Comparison of ENCODE assay signal across 18 cellular contexts in the genomic region with DNA sequence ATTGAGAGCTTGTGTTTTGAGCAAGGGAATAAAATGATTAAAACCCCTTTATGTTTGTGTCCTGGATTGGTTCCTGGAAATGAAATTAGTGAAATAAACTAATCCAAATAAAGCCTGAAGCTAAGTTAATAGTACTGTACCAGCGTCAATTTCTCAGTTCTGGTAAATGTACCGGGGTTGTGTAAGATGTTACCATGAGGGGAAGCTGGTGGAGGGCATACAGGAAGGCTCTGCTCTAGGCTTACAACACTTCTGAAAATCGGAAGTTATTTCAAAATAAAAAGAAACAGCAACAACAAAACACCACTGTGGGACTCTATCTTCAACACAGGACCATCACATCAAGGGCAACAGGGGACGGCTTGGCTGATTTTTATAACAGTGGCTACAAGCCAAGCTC.
DNase-seq lines count a peak whose midpoint lies in the region; ATAC-seq, FAIRE-seq and TF ChIP-seq lines count a peak whose summit lies in the region.
"Had no signal": no experiment of that assay in that cellular context is flagged by ENCODE, and none has a peak within 500 bp of the region (broad histone marks: within the 10 kb centered on the region; RNA-seq: fewer than 3 reads in every experiment).

No MANE protein-coding gene starts in this region.

- intact Hi-C loops in right lobe of liver (cut with DNase I): no loop called here
- intact Hi-C loops in HepG2 (cut with micrococcal nuclease; ENCODE audit: unreplicated experiment): no loop called here
- intact Hi-C loops in mucosa of descending colon (cut with DNase I, micrococcal nuclease): no loop called here

- no peaks in the 10 kb centered on the region for H3K4me1 ChIP-seq in right lobe of liver
- H3K4me1 ChIP-seq in HepG2 (ENCODE audit: insufficient read depth, low read length): no peaks in the 10 kb centered on the region; the same call in 1 of the 2 replicates
- H3K4me1 ChIP-seq in mucosa of descending colon (ENCODE audit: low read depth): no peaks in the 10 kb centered on the region
- no peaks in the 10 kb centered on the region for H3K4me1 ChIP-seq in small intestine (ENCODE audit: control insufficient read depth in 2 of 2, insufficient read depth in 1 of 2, low read depth in 1 of 2, low read length in 1 of 2)
- H3K4me1 ChIP-seq: SJSA1 had no signal

- 44% methylated on average over 4 of the region's 4 CpGs for WGBS in right lobe of liver (ENCODE audit: insufficient coverage, low coverage, low lambda C conversion rate, missing lambda C conversion rate)
- 8% methylated on average over 4 of the region's 4 CpGs for WGBS in HepG2 (ENCODE audit: low lambda C conversion rate)
- 59 to 77% (median 67%) methylated on average over 4 of the region's 4 CpGs for WGBS in small intestine, 3 donors

- no peak overlapping the region for H3K4me2 ChIP-seq in HepG2 (ENCODE audit: low read depth, low read length)
- H3K4me2 ChIP-seq: KMS-11 had no signal

- no TSS peak for BruUV-seq in HepG2 (replicated peaks; lab: Mats Ljungman, UMichigan)

- H3K27ac ChIP-seq in right lobe of liver (no peak overlapping the region), HepG2 (ENCODE audit: extremely low read length, insufficient read depth, low read length) (no peak overlapping the region), VCaP (peak overlapping the region; percentile 14; the same call in 1 of the 2 replicates), small intestine (ENCODE audit: low read depth in 1 of 2, low read length in 1 of 2) (no peak overlapping the region)
- H3K27ac ChIP-seq: KMS-11, SJSA1 had no signal

- no peaks in the 10 kb centered on the region for H4K20me1 ChIP-seq in HepG2 (ENCODE audit: insufficient read depth, low read length)

- POLR2A ChIA-PET in HepG2 (lab: Yijun Ruan, JAX): no interaction called here

- H3K27me3 Mint-ChIP-seq in mesothelial cell of epicardium (ENCODE audit: low read depth): peaks cover 2% of the 10 kb centered on the region
- H3K27me3 Mint-ChIP-seq: CD4-positive, alpha-beta T cell had no signal

- TF ChIP-seq RAD21 in HepG2 (CRISPR knock-in tag; IDR thresholded peaks at IDR 0.05): no peak

- H2AFZ ChIP-seq in HepG2 (ENCODE audit: low read length): no peak overlapping the region

- no peak overlapping the region for H3K4me3 Mint-ChIP-seq in mesothelial cell of epicardium
- H3K4me3 Mint-ChIP-seq: CD4-positive, alpha-beta T cell had no signal

- H3K27me3 ChIP-seq in right lobe of liver (no peaks in the 10 kb centered on the region), HepG2 (ENCODE audit: control insufficient read depth in 1 of 2, insufficient read depth in 2 of 2, low read length in 2 of 2) (peaks cover 0 to 3% of the 10 kb centered on the region in 2 experiments; a peak in 1 of 5 replicates), small intestine (ENCODE audit: control insufficient read depth in 2 of 2, insufficient read depth in 2 of 2, low read length in 2 of 2) (no peaks in the 10 kb centered on the region)
- H3K27me3 ChIP-seq: SJSA1 had no signal

- no peak for TF ChIP-seq CTCF in right lobe of liver (IDR thresholded peaks at IDR 0.05)
- TF ChIP-seq CTCF in HepG2 (CRISPR knock-in tag; IDR thresholded peaks at IDR 0.05): no peak
- TF ChIP-seq CTCF in VCaP (conservative IDR thresholded peaks at IDR 0.05): no peak
- TF ChIP-seq CTCF in mucosa of descending colon (IDR thresholded peaks at IDR 0.05): no peak
- TF ChIP-seq CTCF in mesothelial cell of epicardium (IDR thresholded peaks at IDR 0.05; ENCODE audit: unreplicated experiment): no peak

- H3K9me3 ChIP-seq in right lobe of liver (no peaks in the 10 kb centered on the region), HepG2 (ENCODE audit: low read length) (no peaks in the 10 kb centered on the region), mucosa of descending colon (no peaks in the 10 kb centered on the region), small intestine (ENCODE audit: control insufficient read depth, low read depth) (no peaks in the 10 kb centered on the region)
- H3K9me3 ChIP-seq: SJSA1 had no signal

- no peak overlapping the region for H3K27ac Mint-ChIP-seq in mesothelial cell of epicardium
- H3K27ac Mint-ChIP-seq: CD4-positive, alpha-beta T cell had no signal

- TF ChIP-seq EP300 in HepG2 (IDR thresholded peaks at IDR 0.05; ENCODE audit: low read depth in 2 of 2, low read length in 2 of 2) (no peak), HepG2 (CRISPR knock-in tag; IDR thresholded peaks at IDR 0.05; ENCODE audit: borderline replicate concordance) (no peak)

- H3K36me3 Mint-ChIP-seq in mesothelial cell of epicardium: no peaks in the 10 kb centered on the region

- H3K9ac ChIP-seq in HepG2 (ENCODE audit: insufficient read depth, low read depth, low read length): no peak overlapping the region
- H3K9ac ChIP-seq: KMS-11 had no signal

- DNase-seq in right lobe of liver (no peak), HepG2 (ENCODE audit: low spot score) (no peak), mucosa of descending colon (no peak), NCI-H1048 (lab: John Stamatoyannopoulos, UW) (no peak), left lobe of liver (ENCODE audit: low spot score) (no peak), mesothelial cell of epicardium (ENCODE audit: low spot score in 2 of 2, unreplicated experiment in 2 of 2) (no peak), small intestine (no peak)
- DNase-seq: CD4-positive, alpha-beta T cell; DMS79 treated with DMSO at 0.1 percent for 48 hours; GDM1; NCI-H1417 treated with DMSO at 0.1 percent for 48 hours; NCI-H2029; NCI-H510A; NCI-H82 had no signal

- TF ChIP-seq POLR2A in right lobe of liver (IDR thresholded peaks at IDR 0.05) (no peak), HepG2 (IDR thresholded peaks at IDR 0.05; ENCODE audit: insufficient read depth in 1 of 2, low read depth in 2 of 2, low read length in 2 of 2) (no peak)

- ATAC-seq in right lobe of liver: peak; percentile 36 to 51 (median 40)
- ATAC-seq in HepG2: no peak
- peak; percentile 35 for ATAC-seq in mucosa of descending colon
- ATAC-seq in left lobe of liver: no peak

- H3K4me3 ChIP-seq in right lobe of liver: no peak overlapping the region
- no peak overlapping the region for H3K4me3 ChIP-seq in HepG2 (replicated peaks in 1 of 3; ENCODE audit: insufficient read depth in 1 of 3, low read depth in 2 of 3, low read length in 3 of 3)
- no peak overlapping the region for H3K4me3 ChIP-seq in mucosa of descending colon
- H3K4me3 ChIP-seq in small intestine (ENCODE audit: low read depth in 1 of 2, low read length in 2 of 2): no peak overlapping the region
- H3K4me3 ChIP-seq: SJSA1 had no signal

- H3K36me3 ChIP-seq in right lobe of liver: no peaks in the 10 kb centered on the region
- no peaks in the 10 kb centered on the region for H3K36me3 ChIP-seq in HepG2 (replicated peaks in 1 of 2; ENCODE audit: control insufficient read depth in 1 of 2, insufficient read depth in 2 of 2, low read length in 2 of 2)
- no peaks in the 10 kb centered on the region for H3K36me3 ChIP-seq in mucosa of descending colon (ENCODE audit: low read depth)
- no peaks in the 10 kb centered on the region for H3K36me3 ChIP-seq in small intestine (ENCODE audit: control insufficient read depth in 2 of 2, insufficient read depth in 2 of 2, low read length in 2 of 2)
- H3K36me3 ChIP-seq: SJSA1 had no signal

- in situ Hi-C loops in HepG2 (cut with HindIII; ENCODE audit: extremely low pct_ligation_motif_present, low pct_unique_long_range_greater_than_20kb): no loop called here

- CTCF ChIA-PET in HepG2 (lab: Yijun Ruan, JAX; ENCODE audit: low intra/inter-chr PET ratio, low total read pairs): no interaction called here

- no peaks in the 10 kb centered on the region for H3K9me3 Mint-ChIP-seq in mesothelial cell of epicardium
- H3K9me3 Mint-ChIP-seq: CD4-positive, alpha-beta T cell had no signal

- FAIRE-seq in HepG2 (lab: Jason Lieb, UNC) (no peak), small intestine (lab: Jason Lieb, UNC) (no peak)
- FAIRE-seq: GM12892 had no signal

- H3K4me1 Mint-ChIP-seq in mesothelial cell of epicardium: peaks cover 29% of the 10 kb centered on the region

- no peaks in the 10 kb centered on the region for H3K79me2 ChIP-seq in HepG2 (ENCODE audit: insufficient read depth, low read length)

TF ChIP-seq in HepG2, 621 proteins besides CTCF, POLR2A, EP300 and RAD21 (continues in another document):
- no peak for TF ChIP-seq ZNF382 (CRISPR knock-in tag; IDR thresholded peaks at IDR 0.05; ENCODE audit: borderline replicate concordance)
- no peak for TF ChIP-seq ZNF720 (CRISPR knock-in tag; IDR thresholded peaks at IDR 0.05)
- TF ChIP-seq NRL (CRISPR knock-in tag; IDR thresholded peaks at IDR 0.05; ENCODE audit: borderline replicate concordance): no peak
- TF ChIP-seq NCOA5 (CRISPR knock-in tag; IDR thresholded peaks at IDR 0.05): no peak
- TF ChIP-seq FOSL1 (CRISPR knock-in tag; IDR thresholded peaks at IDR 0.05; ENCODE audit: borderline replicate concordance): no peak
- TF ChIP-seq, protein P1, sequence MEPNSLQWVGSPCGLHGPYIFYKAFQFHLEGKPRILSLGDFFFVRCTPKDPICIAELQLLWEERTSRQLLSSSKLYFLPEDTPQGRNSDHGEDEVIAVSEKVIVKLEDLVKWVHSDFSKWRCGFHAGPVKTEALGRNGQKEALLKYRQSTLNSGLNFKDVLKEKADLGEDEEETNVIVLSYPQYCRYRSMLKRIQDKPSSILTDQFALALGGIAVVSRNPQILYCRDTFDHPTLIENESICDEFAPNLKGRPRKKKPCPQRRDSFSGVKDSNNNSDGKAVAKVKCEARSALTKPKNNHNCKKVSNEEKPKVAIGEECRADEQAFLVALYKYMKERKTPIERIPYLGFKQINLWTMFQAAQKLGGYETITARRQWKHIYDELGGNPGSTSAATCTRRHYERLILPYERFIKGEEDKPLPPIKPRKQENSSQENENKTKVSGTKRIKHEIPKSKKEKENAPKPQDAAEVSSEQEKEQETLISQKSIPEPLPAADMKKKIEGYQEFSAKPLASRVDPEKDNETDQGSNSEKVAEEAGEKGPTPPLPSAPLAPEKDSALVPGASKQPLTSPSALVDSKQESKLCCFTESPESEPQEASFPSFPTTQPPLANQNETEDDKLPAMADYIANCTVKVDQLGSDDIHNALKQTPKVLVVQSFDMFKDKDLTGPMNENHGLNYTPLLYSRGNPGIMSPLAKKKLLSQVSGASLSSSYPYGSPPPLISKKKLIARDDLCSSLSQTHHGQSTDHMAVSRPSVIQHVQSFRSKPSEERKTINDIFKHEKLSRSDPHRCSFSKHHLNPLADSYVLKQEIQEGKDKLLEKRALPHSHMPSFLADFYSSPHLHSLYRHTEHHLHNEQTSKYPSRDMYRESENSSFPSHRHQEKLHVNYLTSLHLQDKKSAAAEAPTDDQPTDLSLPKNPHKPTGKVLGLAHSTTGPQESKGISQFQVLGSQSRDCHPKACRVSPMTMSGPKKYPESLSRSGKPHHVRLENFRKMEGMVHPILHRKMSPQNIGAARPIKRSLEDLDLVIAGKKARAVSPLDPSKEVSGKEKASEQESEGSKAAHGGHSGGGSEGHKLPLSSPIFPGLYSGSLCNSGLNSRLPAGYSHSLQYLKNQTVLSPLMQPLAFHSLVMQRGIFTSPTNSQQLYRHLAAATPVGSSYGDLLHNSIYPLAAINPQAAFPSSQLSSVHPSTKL (CRISPR knock-in tag; IDR thresholded peaks at IDR 0.05): no peak
- no peak for TF ChIP-seq ZNF3 (CRISPR knock-in tag; IDR thresholded peaks at IDR 0.05)
- no peak for TF ChIP-seq TGIF2 (CRISPR knock-in tag; IDR thresholded peaks at IDR 0.05)
- TF ChIP-seq ISL2 (CRISPR knock-in tag; IDR thresholded peaks at IDR 0.05): no peak

Comparison
In these comparisons a context has a peak if more than half of its experiments do, and no peak if none do; other contexts are left out.
1. ATAC-seq: peak in right lobe of liver (4 of 4) and mucosa of descending colon (single experiment); none in HepG2 (single experiment) and left lobe of liver (single experiment).